Comparison of ENCODE assay signal across 13 cellular contexts in the genomic region with DNA sequence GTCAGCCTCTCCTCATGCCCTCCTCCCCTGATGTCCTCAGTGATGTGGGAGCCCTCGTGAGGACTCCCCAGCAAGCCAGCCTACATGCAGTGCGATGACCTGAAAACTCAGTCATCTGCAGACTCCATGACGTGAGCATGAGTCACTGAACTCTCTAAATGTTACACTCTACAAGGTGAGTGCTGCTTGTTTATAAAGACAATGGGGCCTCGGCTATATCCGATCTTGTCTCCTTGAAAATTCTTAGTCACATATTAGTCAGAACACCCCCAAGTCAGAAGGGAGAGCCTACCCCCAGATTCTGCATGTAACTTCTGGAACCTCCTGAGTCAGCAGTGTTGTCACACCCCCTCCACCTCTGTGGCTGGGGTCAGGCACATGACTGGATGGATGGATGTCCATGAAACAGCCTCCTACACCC.
A peak's percentile ranks its signal among the peaks of the same experiment; 100 is the strongest.
DNase-seq lines count a peak whose midpoint lies in the region; ATAC-seq and TF ChIP-seq lines count a peak whose summit lies in the region.
"Had no signal": no experiment of that assay in that cellular context is flagged by ENCODE, and none has a peak within 500 bp of the region (broad histone marks: within the 10 kb centered on the region; RNA-seq: fewer than 3 reads in every experiment).

No MANE protein-coding gene starts in this region.

- H2BK12ac ChIP-seq in neuronal stem cell (ENCODE audit: low read length): no peak overlapping the region

- no peak overlapping the region for H3K4me3 ChIP-seq in cardiac fibroblast (replicated peaks in 1 of 2; ENCODE audit: low read depth in 2 of 2, low read length in 2 of 2)
- H3K4me3 ChIP-seq in neuronal stem cell (ENCODE audit: low read length in 2 of 2): no peak overlapping the region
- H3K4me3 ChIP-seq: SK-N-MC had no signal

- no peak overlapping the region for H3K4ac ChIP-seq in neuronal stem cell (ENCODE audit: low read length)

- peak overlapping the region; percentile 41 for H2AFZ ChIP-seq in neuronal stem cell (ENCODE audit: low read length)

- no peak overlapping the region for H4K91ac ChIP-seq in neuronal stem cell (ENCODE audit: low read depth, low read length, poor library complexity)

- H4K8ac ChIP-seq in neuronal stem cell (ENCODE audit: low read depth, low read length): no peak overlapping the region

- H3K9me3 ChIP-seq in neuronal stem cell (replicated peaks in 1 of 2; ENCODE audit: control insufficient read depth in 2 of 2, insufficient read depth in 1 of 2, low read depth in 1 of 2, low read length in 2 of 2): no peaks in the 10 kb centered on the region

- H3K27ac ChIP-seq in neuronal stem cell (replicated peaks; ENCODE audit: low read length): no peak overlapping the region
- H3K27ac ChIP-seq: SK-N-MC had no signal

- DNase-seq in DMS53 (lab: John Stamatoyannopoulos, UW) (peak; percentile 82), LHCN-M2 (ENCODE audit: low read depth) (peak; percentile 99), cardiac fibroblast (ENCODE audit: low read depth in 2 of 2) (peak; percentile 67 to 99), neuronal stem cell (ENCODE audit: low spot score) (no peak), HuH-7.5 (ENCODE audit: low spot score) (no peak), NCI-H2171 (lab: John Stamatoyannopoulos, UW) (no peak)
- DNase-seq: activated CD8-positive, alpha-beta memory T cell treated with anti-CD3 and anti-CD28 coated beads, Interleukin-2, amount 50 U/mL, for 48 hours; DND-41; NCI-H1436 had no signal

- H2AK5ac ChIP-seq in neuronal stem cell (ENCODE audit: low read depth, low read length): no peak overlapping the region

- WGBS in neuronal stem cell (ENCODE audit: extremely low coverage in 2 of 2, insufficient read length in 2 of 2, insufficient replicate concordance in 1 of 2), 2 donors: no CpG with 5 or more reads among the region's 5 CpGs

- H2BK15ac ChIP-seq in neuronal stem cell (ENCODE audit: low read length): no peak overlapping the region

- H3K18ac ChIP-seq in neuronal stem cell (ENCODE audit: low read length): no peak overlapping the region

- no peak overlapping the region for H2BK5ac ChIP-seq in neuronal stem cell (ENCODE audit: low read length)

- no peak for TF ChIP-seq CTCF in cardiac fibroblast (IDR thresholded peaks at IDR 0.05; ENCODE audit: low read depth, low read length)

- no peaks in the 10 kb centered on the region for H3K27me3 ChIP-seq in neuronal stem cell (ENCODE audit: control insufficient read depth in 3 of 3, insufficient read depth in 3 of 3, low read depth in 1 of 3, low read length in 3 of 3)

- no peaks in the 10 kb centered on the region for H3K36me3 ChIP-seq in neuronal stem cell (replicated peaks in 1 of 2; ENCODE audit: control insufficient read depth in 2 of 2, insufficient read depth in 2 of 2, low read length in 2 of 2)

- H3K9ac ChIP-seq in neuronal stem cell (ENCODE audit: low read depth, low read length, poor library complexity): no peak overlapping the region

- H3K79me1 ChIP-seq in neuronal stem cell (ENCODE audit: low read depth, low read length): no peaks in the 10 kb centered on the region

- no peak overlapping the region for H2BK120ac ChIP-seq in neuronal stem cell (ENCODE audit: low read depth, low read length)

- ATAC-seq in GM21360 (IDR thresholded peaks at IDR 0.05; ENCODE audit: unreplicated experiment): no peak
- no peak for ATAC-seq in GM18517 (IDR thresholded peaks at IDR 0.05; ENCODE audit: unreplicated experiment)
- ATAC-seq: sciatic nerve had no signal

- no peak overlapping the region for H3K4me2 ChIP-seq in neuronal stem cell (ENCODE audit: insufficient read depth, low read length, poor library complexity, severe bottlenecking)

- H3K4me1 ChIP-seq in neuronal stem cell (ENCODE audit: control insufficient read depth in 2 of 2, insufficient read depth in 1 of 2, low read depth in 1 of 2, low read length in 2 of 2): peaks cover 0 to 2% of the 10 kb centered on the region in 2 donors

- no peak overlapping the region for H3K14ac ChIP-seq in neuronal stem cell (ENCODE audit: low read length)

- H3K23ac ChIP-seq in neuronal stem cell (ENCODE audit: low read depth, low read length, poor library complexity): no peak overlapping the region

Comparison
In these comparisons a context has a peak if more than half of its experiments do, and no peak if none do; other contexts are left out.
1. DNase-seq: peak in DMS53 (single experiment), LHCN-M2 (single experiment) and cardiac fibroblast (2 of 2); none in neuronal stem cell (single experiment), HuH-7.5 (single experiment) and NCI-H2171 (single experiment).